7 cellular contexts compared by ENCODE assay signal in the genomic region with DNA sequence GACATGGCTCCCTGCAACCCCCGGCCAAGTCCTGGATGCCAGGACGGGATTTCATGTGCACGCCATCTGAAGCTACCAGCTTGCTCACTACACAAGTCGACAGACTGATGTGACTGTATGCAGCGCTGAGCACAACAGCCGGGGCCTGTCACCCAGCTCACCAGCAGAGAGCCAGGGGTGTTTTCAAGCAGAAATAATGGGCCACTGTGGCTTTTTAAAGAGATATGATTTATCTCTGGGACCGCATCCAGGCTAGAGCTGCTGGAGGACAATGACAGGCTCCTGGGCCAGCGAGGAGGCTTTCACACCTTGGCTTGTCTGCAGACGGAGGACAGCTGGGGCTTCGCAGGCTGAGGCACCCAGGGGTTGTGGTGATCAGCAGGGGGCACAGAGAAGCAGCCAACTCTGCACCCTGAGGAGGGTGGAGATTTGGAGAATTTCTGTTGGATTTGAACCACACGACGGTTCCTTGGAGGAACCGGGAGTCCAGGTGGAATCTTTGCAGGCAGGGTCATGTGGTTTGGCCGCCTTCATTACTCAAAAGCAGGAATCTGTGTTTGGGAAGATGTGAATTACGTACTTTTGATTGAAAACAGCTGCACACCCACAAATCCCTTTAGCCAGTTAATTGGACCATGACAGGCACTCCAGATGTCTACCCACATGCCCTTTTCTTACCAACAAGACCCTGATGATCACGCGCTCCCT.
DNase-seq lines count a peak whose midpoint lies in the region; ATAC-seq and TF ChIP-seq lines count a peak whose summit lies in the region.
"Not testable (repeated sequence)": the region's sequence is repeated elsewhere in the genome, so short reads cannot be mapped to it uniquely, and the experiment has no call there.

No MANE protein-coding gene starts in this region.

- peak; percentile 24 to 40 (median 34) for ATAC-seq in heart left ventricle

- not testable (repeated sequence) for H3K9me3 ChIP-seq in BE2C, heart left ventricle

- DNase-seq in BE2C (peak; percentile 81), H4 (ENCODE audit: low spot score) (peak; percentile 42), NCI-H2171 (lab: John Stamatoyannopoulos, UW) (peak; percentile 88), RPMI7951 (ENCODE audit: low read depth) (peak; percentile 87), cerebellum (ENCODE audit: low spot score) (peak; percentile 10), heart left ventricle (peak in 1 of 5 donors; percentile 48), myocyte (ENCODE audit: low read depth) (peak; percentile 26)

- WGBS in heart left ventricle, 4 donors: 55 to 73% (median 64%) methylated on average over 9 to 17 of the region's 17 CpGs

- peaks cover 14% of the 10 kb centered on the region for H3K4me1 ChIP-seq in BE2C
- peaks cover 0 to 28% (median 6%) of the 10 kb centered on the region in 12 donors for H3K4me1 ChIP-seq in heart left ventricle

- not testable (repeated sequence) for H3K36me3 ChIP-seq in BE2C, heart left ventricle

- not testable (repeated sequence) for H3K27me3 ChIP-seq in BE2C, heart left ventricle

- TF ChIP-seq POLR2A in heart left ventricle (IDR thresholded peaks at IDR 0.05): not testable (repeated sequence)

- not testable (repeated sequence) for H3K27ac ChIP-seq in heart left ventricle

- not testable (repeated sequence) for H3K4me3 ChIP-seq in BE2C (ENCODE audit: low read depth, low read length); heart left ventricle

- intact Hi-C loops in heart left ventricle (cut with DNase I): not testable (repeated sequence)

- not testable (repeated sequence) for TF ChIP-seq CTCF in BE2C (IDR thresholded peaks at IDR 0.05; ENCODE audit: low read depth, low read length); heart left ventricle (IDR thresholded peaks at IDR 0.05)
